Comparison of ENCODE assay signal across 18 cellular contexts in genomic region chr17:30717290-30718098, GRCh38.
DNase-seq lines count a peak whose midpoint lies in the region; ATAC-seq, FAIRE-seq and TF ChIP-seq lines count a peak whose summit lies in the region.
"Had no signal": no experiment of that assay in that cellular context is flagged by ENCODE, and none has a peak within 500 bp of the region (broad histone marks: within the 10 kb centered on the region; RNA-seq: fewer than 3 reads in every experiment).

No MANE protein-coding gene starts in this region.

- no peak for TF ChIP-seq POLR2A in HepG2 (IDR thresholded peaks at IDR 0.05; ENCODE audit: insufficient read depth in 1 of 2, low read depth in 2 of 2, low read length in 2 of 2)
- TF ChIP-seq POLR2A in suprapubic skin (IDR thresholded peaks at IDR 0.05) = no peak

- H3K36me3 Mint-ChIP-seq in activated naive CD8-positive, alpha-beta T cell treated with anti-CD3 and anti-CD28 coated beads, Interleukin-2, amount 10 ng/mL, durations not matched to agents 7 days and 5 days = no peaks in the 10 kb centered on the region
- no peaks in the 10 kb centered on the region for H3K36me3 Mint-ChIP-seq in activated naive CD8-positive, alpha-beta T cell treated with anti-CD3 and anti-CD28 coated beads, Interleukin-2, amount 50 U/mL, for 24 hours (ENCODE audit: low read depth)
- peaks cover 2% of the 10 kb centered on the region for H3K36me3 Mint-ChIP-seq in T-helper 17 cell (ENCODE audit: low read depth)
- no peaks in the 10 kb centered on the region for H3K36me3 Mint-ChIP-seq in naive thymus-derived CD4-positive, alpha-beta T cell
- H3K36me3 Mint-ChIP-seq: naive B cell had no signal

- H3K27ac ChIP-seq in HepG2 (ENCODE audit: extremely low read length, insufficient read depth, low read length) = no peak overlapping the region
- H3K27ac ChIP-seq in suprapubic skin = no peak overlapping the region
- no peak overlapping the region for H3K27ac ChIP-seq in naive thymus-derived CD4-positive, alpha-beta T cell (ENCODE audit: low read depth, low read length)
- H3K27ac ChIP-seq: body of pancreas, C4-2B had no signal

- peak; percentile 5 for DNase-seq in activated naive CD8-positive, alpha-beta T cell treated with anti-CD3 and anti-CD28 coated beads, Interleukin-2, amount 10 ng/mL, durations not matched to agents 7 days and 5 days
- no peak for DNase-seq in activated naive CD8-positive, alpha-beta T cell treated with anti-CD3 and anti-CD28 coated beads, Interleukin-2, amount 50 U/mL, for 24 hours
- DNase-seq in T-helper 17 cell = no peak
- no peak for DNase-seq in HepG2 (ENCODE audit: low spot score)
- peak; percentile 40 for DNase-seq in suprapubic skin (ENCODE audit: low spot score in 2 of 2)
- DNase-seq in naive thymus-derived CD4-positive, alpha-beta T cell = no peak
- DNase-seq: activated CD4-positive, alpha-beta T cell treated with anti-CD3 and anti-CD28 coated beads for 36 hours; activated T-cell treated with anti-CD3 and anti-CD28 coated beads, Interleukin-2, amount 50 U/mL, for 72 hours; kidney glomerular epithelial cell; MG63; naive B cell; NCI-H146 had no signal

- CTCF ChIA-PET in HepG2 (lab: Yijun Ruan, JAX; ENCODE audit: low intra/inter-chr PET ratio, low total read pairs) = no interaction called here
- CTCF ChIA-PET in naive thymus-derived CD4-positive, alpha-beta T cell (lab: Charles Lee) = interaction anchor here (1.0 kb wide), 1 partner anchor 381 kb away, joined by 3 read pairs; no protein-coding TSS in a partner anchor

- peaks cover 5% of the 10 kb centered on the region; the same call in 1 of the 2 replicates for H4K20me1 ChIP-seq in HepG2 (ENCODE audit: insufficient read depth, low read length)

- H3K9me3 Mint-ChIP-seq in activated naive CD8-positive, alpha-beta T cell treated with anti-CD3 and anti-CD28 coated beads, Interleukin-2, amount 10 ng/mL, durations not matched to agents 7 days and 5 days = no peaks in the 10 kb centered on the region
- no peaks in the 10 kb centered on the region for H3K9me3 Mint-ChIP-seq in activated naive CD8-positive, alpha-beta T cell treated with anti-CD3 and anti-CD28 coated beads, Interleukin-2, amount 50 U/mL, for 24 hours
- no peaks in the 10 kb centered on the region for H3K9me3 Mint-ChIP-seq in naive thymus-derived CD4-positive, alpha-beta T cell
- H3K9me3 Mint-ChIP-seq: activated T-cell treated with anti-CD3 and anti-CD28 coated beads, Interleukin-2, amount 50 U/mL, for 72 hours had no signal

- no peak for TF ChIP-seq RAD21 in HepG2 (CRISPR knock-in tag; IDR thresholded peaks at IDR 0.05)

- H3K36me3 ChIP-seq in HepG2 (replicated peaks in 1 of 2; ENCODE audit: control insufficient read depth in 1 of 2, insufficient read depth in 2 of 2, low read length in 2 of 2) (no peaks in the 10 kb centered on the region), suprapubic skin (no peaks in the 10 kb centered on the region)
- no peaks in the 10 kb centered on the region for H3K36me3 ChIP-seq in naive thymus-derived CD4-positive, alpha-beta T cell (ENCODE audit: control insufficient read depth in 2 of 3, insufficient read depth in 3 of 3, low read length in 3 of 3)
- H3K36me3 ChIP-seq: MG63 had no signal

- intact Hi-C loops in HepG2 (cut with micrococcal nuclease; ENCODE audit: unreplicated experiment) = no loop called here
- intact Hi-C loops in naive thymus-derived CD4-positive, alpha-beta T cell (cut with micrococcal nuclease) = loop anchor here (2.0 to 5.0 kb wide), 3 partner anchors 110 to 377 kb away; partner anchors contain the start of gene GOSR1 (in 1 of the 2)

- peaks cover 9% of the 10 kb centered on the region for H3K79me2 ChIP-seq in HepG2 (ENCODE audit: insufficient read depth, low read length)

- H3K9ac ChIP-seq in HepG2 (ENCODE audit: insufficient read depth, low read depth, low read length) = no peak overlapping the region

- BruUV-seq in HepG2 (replicated peaks; lab: Mats Ljungman, UMichigan) = no TSS peak

- H3K27me3 ChIP-seq in HepG2 (ENCODE audit: control insufficient read depth in 1 of 2, insufficient read depth in 2 of 2, low read length in 2 of 2) (no peaks in the 10 kb centered on the region), suprapubic skin (no peaks in the 10 kb centered on the region)
- no peaks in the 10 kb centered on the region for H3K27me3 ChIP-seq in naive thymus-derived CD4-positive, alpha-beta T cell (ENCODE audit: control insufficient read depth in 2 of 2, insufficient read depth in 2 of 2, low read length in 2 of 2)
- H3K27me3 ChIP-seq: body of pancreas, MG63 had no signal

- H2AFZ ChIP-seq in HepG2 (ENCODE audit: low read length) = no peak overlapping the region

- H3K4me3 ChIP-seq in HepG2 (replicated peaks in 1 of 3; ENCODE audit: insufficient read depth in 1 of 3, low read depth in 2 of 3, low read length in 3 of 3) (no peak overlapping the region), suprapubic skin (no peak overlapping the region)
- H3K4me3 ChIP-seq in naive thymus-derived CD4-positive, alpha-beta T cell (ENCODE audit: low read length) = no peak overlapping the region
- H3K4me3 ChIP-seq: body of pancreas, MG63 had no signal

- in situ Hi-C loops in HepG2 (cut with HindIII; ENCODE audit: extremely low pct_ligation_motif_present, low pct_unique_long_range_greater_than_20kb) = no loop called here

- no peak overlapping the region for H3K4me2 ChIP-seq in HepG2 (ENCODE audit: low read depth, low read length)

- H3K9me3 ChIP-seq in T-helper 17 cell (ENCODE audit: control insufficient read depth, low read length, poor library complexity, severe bottlenecking) (no peaks in the 10 kb centered on the region), HepG2 (ENCODE audit: low read length) (no peaks in the 10 kb centered on the region), suprapubic skin (no peaks in the 10 kb centered on the region)
- no peaks in the 10 kb centered on the region for H3K9me3 ChIP-seq in naive thymus-derived CD4-positive, alpha-beta T cell (ENCODE audit: control insufficient read depth in 2 of 3, low read length in 3 of 3)
- H3K9me3 ChIP-seq: body of pancreas, MG63 had no signal

- TF ChIP-seq EP300 in HepG2 (IDR thresholded peaks at IDR 0.05; ENCODE audit: low read depth in 2 of 2, low read length in 2 of 2) (no peak), HepG2 (CRISPR knock-in tag; IDR thresholded peaks at IDR 0.05; ENCODE audit: borderline replicate concordance) (no peak), suprapubic skin (IDR thresholded peaks at IDR 0.05) (no peak)

- WGBS in HepG2 (ENCODE audit: low lambda C conversion rate) = 71% methylated on average over 8 of the region's 8 CpGs
- WGBS in suprapubic skin = 94% methylated on average over 8 of the region's 8 CpGs

- peaks cover 7% of the 10 kb centered on the region for H3K4me1 Mint-ChIP-seq in activated naive CD8-positive, alpha-beta T cell treated with anti-CD3 and anti-CD28 coated beads, Interleukin-2, amount 10 ng/mL, durations not matched to agents 7 days and 5 days
- H3K4me1 Mint-ChIP-seq in activated naive CD8-positive, alpha-beta T cell treated with anti-CD3 and anti-CD28 coated beads, Interleukin-2, amount 50 U/mL, for 24 hours = peaks cover 9% of the 10 kb centered on the region
- peaks cover 13% of the 10 kb centered on the region for H3K4me1 Mint-ChIP-seq in T-helper 17 cell
- H3K4me1 Mint-ChIP-seq in naive thymus-derived CD4-positive, alpha-beta T cell = peaks cover 5 to 10% (median 9%) of the 10 kb centered on the region in 7 donors

- ATAC-seq in activated naive CD8-positive, alpha-beta T cell treated with anti-CD3 and anti-CD28 coated beads, Interleukin-2, amount 10 ng/mL, durations not matched to agents 7 days and 5 days (ENCODE audit: low read depth) = no peak
- ATAC-seq in activated naive CD8-positive, alpha-beta T cell treated with anti-CD3 and anti-CD28 coated beads, Interleukin-2, amount 50 U/mL, for 24 hours = no peak
- ATAC-seq in T-helper 17 cell (no peak), HepG2 (no peak), HG02678 (IDR thresholded peaks at IDR 0.05; ENCODE audit: unreplicated experiment) (no peak), GM21576 (IDR thresholded peaks at IDR 0.05; ENCODE audit: unreplicated experiment) (no peak)
- ATAC-seq in naive thymus-derived CD4-positive, alpha-beta T cell = no peak
- ATAC-seq: activated CD4-positive, alpha-beta T cell treated with anti-CD3 and anti-CD28 coated beads for 36 hours; activated T-cell treated with anti-CD3 and anti-CD28 coated beads, Interleukin-2, amount 50 U/mL, for 72 hours; body of pancreas had no signal

- POLR2A ChIA-PET in activated naive CD8-positive, alpha-beta T cell treated with anti-CD3 and anti-CD28 coated beads, Interleukin-2, amount 10 ng/mL, durations not matched to agents 7 days and 5 days (lab: Charles Lee) = no interaction called here
- POLR2A ChIA-PET in HepG2 (lab: Yijun Ruan, JAX) = no interaction called here
- POLR2A ChIA-PET in naive thymus-derived CD4-positive, alpha-beta T cell (lab: Charles Lee) = interaction anchor here (0.6 kb wide), 1 partner anchor 14 kb away, joined by 3 read pairs; no protein-coding TSS in a partner anchor

- no peak overlapping the region for H3K4me3 Mint-ChIP-seq in activated naive CD8-positive, alpha-beta T cell treated with anti-CD3 and anti-CD28 coated beads, Interleukin-2, amount 10 ng/mL, durations not matched to agents 7 days and 5 days
- no peak overlapping the region for H3K4me3 Mint-ChIP-seq in activated naive CD8-positive, alpha-beta T cell treated with anti-CD3 and anti-CD28 coated beads, Interleukin-2, amount 50 U/mL, for 24 hours
- peak overlapping the region; percentile 47 for H3K4me3 Mint-ChIP-seq in T-helper 17 cell
- no peak overlapping the region for H3K4me3 Mint-ChIP-seq in naive thymus-derived CD4-positive, alpha-beta T cell
- H3K4me3 Mint-ChIP-seq: activated CD4-positive, alpha-beta T cell treated with anti-CD3 and anti-CD28 coated beads for 36 hours; activated T-cell treated with anti-CD3 and anti-CD28 coated beads, Interleukin-2, amount 50 U/mL, for 72 hours had no signal

- 0 out of 2 replicates have a peak, but pooled peaks cover 4% of the 10 kb centered on the region for H3K4me1 ChIP-seq in HepG2 (ENCODE audit: insufficient read depth, low read length)
- no peaks in the 10 kb centered on the region for H3K4me1 ChIP-seq in suprapubic skin
- peaks cover 0 to 3% of the 10 kb centered on the region in 2 donors for H3K4me1 ChIP-seq in naive thymus-derived CD4-positive, alpha-beta T cell (ENCODE audit: control insufficient read depth in 2 of 2, insufficient read depth in 2 of 2, low read length in 2 of 2)
- H3K4me1 ChIP-seq: body of pancreas had no signal

- no peak for FAIRE-seq in HepG2 (lab: Jason Lieb, UNC)
- FAIRE-seq: D721Med, H1 had no signal

- no peak overlapping the region for H3K27ac Mint-ChIP-seq in activated naive CD8-positive, alpha-beta T cell treated with anti-CD3 and anti-CD28 coated beads, Interleukin-2, amount 10 ng/mL, durations not matched to agents 7 days and 5 days
- H3K27ac Mint-ChIP-seq in activated naive CD8-positive, alpha-beta T cell treated with anti-CD3 and anti-CD28 coated beads, Interleukin-2, amount 50 U/mL, for 24 hours = no peak overlapping the region
- H3K27ac Mint-ChIP-seq in T-helper 17 cell = no peak overlapping the region
- H3K27ac Mint-ChIP-seq in naive thymus-derived CD4-positive, alpha-beta T cell = peak overlapping the region in 1 of 9 donors; percentile 63
- H3K27ac Mint-ChIP-seq: activated CD4-positive, alpha-beta T cell treated with anti-CD3 and anti-CD28 coated beads for 36 hours; activated T-cell treated with anti-CD3 and anti-CD28 coated beads, Interleukin-2, amount 50 U/mL, for 72 hours had no signal

- TF ChIP-seq CTCF in HepG2 (CRISPR knock-in tag; IDR thresholded peaks at IDR 0.05) (no peak), suprapubic skin (IDR thresholded peaks at IDR 0.05) (no peak)

- no peaks in the 10 kb centered on the region for H3K27me3 Mint-ChIP-seq in activated naive CD8-positive, alpha-beta T cell treated with anti-CD3 and anti-CD28 coated beads, Interleukin-2, amount 10 ng/mL, durations not matched to agents 7 days and 5 days
- H3K27me3 Mint-ChIP-seq in activated naive CD8-positive, alpha-beta T cell treated with anti-CD3 and anti-CD28 coated beads, Interleukin-2, amount 50 U/mL, for 24 hours = no peaks in the 10 kb centered on the region
- H3K27me3 Mint-ChIP-seq in T-helper 17 cell = no peaks in the 10 kb centered on the region
- no peaks in the 10 kb centered on the region for H3K27me3 Mint-ChIP-seq in naive thymus-derived CD4-positive, alpha-beta T cell
- H3K27me3 Mint-ChIP-seq: activated CD4-positive, alpha-beta T cell treated with anti-CD3 and anti-CD28 coated beads for 36 hours; naive B cell had no signal

Comparison
In these comparisons a context has a peak if more than half of its experiments do, and no peak if none do; other contexts are left out.
1. DNase-seq: peak in activated naive CD8-positive, alpha-beta T cell treated with anti-CD3 and anti-CD28 coated beads, Interleukin-2, amount 10 ng/mL, durations not matched to agents 7 days and 5 days (single experiment) and suprapubic skin (2 of 2); none in activated naive CD8-positive, alpha-beta T cell treated with anti-CD3 and anti-CD28 coated beads, Interleukin-2, amount 50 U/mL, for 24 hours (single experiment), T-helper 17 cell (0 of 3), HepG2 (single experiment) and naive thymus-derived CD4-positive, alpha-beta T cell (0 of 9).